Comparison of ENCODE assay signal across 8 cellular contexts in the genomic region with DNA sequence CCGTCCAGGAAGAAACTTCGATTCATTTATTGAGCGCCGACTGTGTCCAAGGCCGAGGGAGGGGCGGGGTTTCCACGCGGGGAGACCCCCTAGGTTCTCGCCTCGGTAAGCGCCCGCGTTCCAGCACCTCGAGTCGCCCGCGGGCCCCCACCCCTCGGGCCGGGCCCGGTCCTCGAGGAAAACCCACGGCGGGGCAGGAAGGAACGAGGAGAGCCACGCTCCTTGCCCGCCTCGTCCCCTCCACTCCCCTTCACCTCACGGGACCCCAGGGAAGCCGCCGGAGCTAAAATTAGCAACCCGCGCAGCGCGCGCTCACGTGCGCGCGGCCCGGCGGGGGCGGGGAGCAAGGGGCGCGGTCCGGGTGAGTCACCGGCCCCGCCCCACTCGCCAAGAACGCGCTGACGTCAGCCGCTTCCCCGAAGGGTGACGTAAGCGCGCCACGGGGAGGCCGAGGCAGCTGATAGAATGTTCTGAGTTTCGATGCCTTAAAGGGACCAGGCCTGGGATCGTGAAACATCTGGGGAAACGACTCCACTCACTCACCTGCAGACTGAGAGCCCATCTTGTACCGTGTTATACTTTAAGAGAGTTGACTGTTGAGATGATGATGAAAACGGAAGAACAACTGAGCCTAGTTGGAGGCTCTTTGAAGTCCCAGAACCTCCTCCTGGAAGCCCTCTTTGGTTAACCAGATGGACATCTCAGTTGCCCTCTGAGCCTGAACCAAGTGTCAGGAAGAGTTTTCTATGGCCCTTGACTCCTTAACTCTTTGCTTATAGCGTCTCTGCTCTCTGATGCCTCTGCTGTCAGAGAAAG. TPM values are rescaled to one million over a fixed set of nuclear protein-coding genes. Genes with fewer than 3 reads are reported as not detected.
DNase-seq lines count a peak whose midpoint lies in the region; ATAC-seq and TF ChIP-seq lines count a peak whose summit lies in the region.

No MANE protein-coding gene starts in this region.

- DNase-seq in CD1c-positive myeloid dendritic cell (ENCODE audit: extremely low spot score) (peak; percentile 99), NCI-H69 (lab: John Stamatoyannopoulos, UW) (peak; percentile 97), dermis microvascular lymphatic vessel endothelial cell (ENCODE audit: low read depth in 2 of 2) (peak; percentile 78 to 93)
- DNase-seq in activated CD4-positive, alpha-beta T cell treated with anti-CD3 and anti-CD28 coated beads, Interleukin-2, amount 50 U/mL, for 48 hours, result peak; percentile 87 to 88
- DNase-seq in stimulated activated CD4-positive, alpha-beta T cell treated with anti-CD3 and anti-CD28 coated beads, Interleukin-4, amount 100 ng/mL, for 1 hour, result peak; percentile 91

- no peaks in the 10 kb centered on the region for H3K9me3 ChIP-seq in liver (ENCODE audit: control insufficient read depth in 4 of 4, low read length in 3 of 4)

- peak in 1 of 2 donors; percentile 12 for TF ChIP-seq RAD21 in liver (IDR thresholded peaks at IDR 0.05)

- H3K4me3 ChIP-seq in liver (ENCODE audit: low read depth in 1 of 3, low read length in 3 of 3), result peak overlapping the region; percentile 16 to 64 (median 62)

- H3K4me1 ChIP-seq in liver (ENCODE audit: control insufficient read depth in 4 of 4, insufficient read depth in 4 of 4, low read length in 3 of 4), result peaks cover 0 to 7% (median 0%) of the 10 kb centered on the region in 4 donors

- peak; percentile 98 for ATAC-seq in GM19372 (IDR thresholded peaks at IDR 0.05; ENCODE audit: low read depth, unreplicated experiment)
- peak; percentile 97 for ATAC-seq in HG03520 (IDR thresholded peaks at IDR 0.05; ENCODE audit: unreplicated experiment)

- H3K27me3 ChIP-seq in liver (ENCODE audit: control insufficient read depth in 4 of 4, insufficient read depth in 4 of 4, low read length in 3 of 4), result no peaks in the 10 kb centered on the region

- H3K9ac ChIP-seq in liver (ENCODE audit: low read depth in 1 of 2, low read length in 2 of 2), result peak overlapping the region; percentile 49 to 73

- 3% methylated on average over 64 of the region's 64 CpGs for WGBS in liver

- no peaks in the 10 kb centered on the region for H3K36me3 ChIP-seq in liver (ENCODE audit: control insufficient read depth in 4 of 4, insufficient read depth in 3 of 4, low read depth in 1 of 4, low read length in 3 of 4)

- H3K27ac ChIP-seq in liver (ENCODE audit: low read depth in 1 of 2, low read length in 2 of 2), result peak overlapping the region; percentile 82 to 96

- peak; percentile 8 for TF ChIP-seq CTCF in liver (IDR thresholded peaks at IDR 0.05; ENCODE audit: low read depth, low read length, missing input control)

TF ChIP-seq in liver, 16 proteins besides CTCF, POLR2A, EP300 and RAD21:
- no peak for TF ChIP-seq NR2F2 (IDR thresholded peaks at IDR 0.05)
- no peak for TF ChIP-seq SP1 (IDR thresholded peaks at IDR 0.05)
- TF ChIP-seq EGR1 (IDR thresholded peaks at IDR 0.05; ENCODE audit: low read depth in 2 of 2), result peak; percentile 72 to 90
- peak; percentile 93 to 98 for TF ChIP-seq JUND (IDR thresholded peaks at IDR 0.05)
- TF ChIP-seq RXRA (IDR thresholded peaks at IDR 0.05), result peak in 1 of 2 donors; percentile 32
- TF ChIP-seq, protein P1, sequence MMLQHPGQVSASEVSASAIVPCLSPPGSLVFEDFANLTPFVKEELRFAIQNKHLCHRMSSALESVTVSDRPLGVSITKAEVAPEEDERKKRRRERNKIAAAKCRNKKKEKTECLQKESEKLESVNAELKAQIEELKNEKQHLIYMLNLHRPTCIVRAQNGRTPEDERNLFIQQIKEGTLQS (IDR thresholded peaks at IDR 0.05), result peak; percentile 77
- TF ChIP-seq, protein P2, sequence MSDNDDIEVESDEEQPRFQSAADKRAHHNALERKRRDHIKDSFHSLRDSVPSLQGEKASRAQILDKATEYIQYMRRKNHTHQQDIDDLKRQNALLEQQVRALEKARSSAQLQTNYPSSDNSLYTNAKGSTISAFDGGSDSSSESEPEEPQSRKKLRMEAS (IDR thresholded peaks at IDR 0.05), result peak; percentile 80
- TF ChIP-seq, protein P3, sequence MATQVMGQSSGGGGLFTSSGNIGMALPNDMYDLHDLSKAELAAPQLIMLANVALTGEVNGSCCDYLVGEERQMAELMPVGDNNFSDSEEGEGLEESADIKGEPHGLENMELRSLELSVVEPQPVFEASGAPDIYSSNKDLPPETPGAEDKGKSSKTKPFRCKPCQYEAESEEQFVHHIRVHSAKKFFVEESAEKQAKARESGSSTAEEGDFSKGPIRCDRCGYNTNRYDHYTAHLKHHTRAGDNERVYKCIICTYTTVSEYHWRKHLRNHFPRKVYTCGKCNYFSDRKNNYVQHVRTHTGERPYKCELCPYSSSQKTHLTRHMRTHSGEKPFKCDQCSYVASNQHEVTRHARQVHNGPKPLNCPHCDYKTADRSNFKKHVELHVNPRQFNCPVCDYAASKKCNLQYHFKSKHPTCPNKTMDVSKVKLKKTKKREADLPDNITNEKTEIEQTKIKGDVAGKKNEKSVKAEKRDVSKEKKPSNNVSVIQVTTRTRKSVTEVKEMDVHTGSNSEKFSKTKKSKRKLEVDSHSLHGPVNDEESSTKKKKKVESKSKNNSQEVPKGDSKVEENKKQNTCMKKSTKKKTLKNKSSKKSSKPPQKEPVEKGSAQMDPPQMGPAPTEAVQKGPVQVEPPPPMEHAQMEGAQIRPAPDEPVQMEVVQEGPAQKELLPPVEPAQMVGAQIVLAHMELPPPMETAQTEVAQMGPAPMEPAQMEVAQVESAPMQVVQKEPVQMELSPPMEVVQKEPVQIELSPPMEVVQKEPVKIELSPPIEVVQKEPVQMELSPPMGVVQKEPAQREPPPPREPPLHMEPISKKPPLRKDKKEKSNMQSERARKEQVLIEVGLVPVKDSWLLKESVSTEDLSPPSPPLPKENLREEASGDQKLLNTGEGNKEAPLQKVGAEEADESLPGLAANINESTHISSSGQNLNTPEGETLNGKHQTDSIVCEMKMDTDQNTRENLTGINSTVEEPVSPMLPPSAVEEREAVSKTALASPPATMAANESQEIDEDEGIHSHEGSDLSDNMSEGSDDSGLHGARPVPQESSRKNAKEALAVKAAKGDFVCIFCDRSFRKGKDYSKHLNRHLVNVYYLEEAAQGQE (IDR thresholded peaks at IDR 0.05), result peak; percentile 16

RNA-seq across cellular contexts. Expression of a gene that starts 49.7 kb away (rescaled TPM):
- 1.0 and 1.3 TPM in 2 replicates for total RNA-seq in dermis microvascular lymphatic vessel endothelial cell
- 1 to 10 TPM; 1.1 to 5.4 TPM for total RNA-seq in liver
- 1 to 10 TPM; 5.6 to 8.8 TPM for polyA plus RNA-seq in liver

Comparison
In these comparisons a context has a peak if more than half of its experiments do, and no peak if none do; other contexts are left out.
1. Peak in every context shown above with its lines: DNase-seq, ATAC-seq, H3K4me3 ChIP-seq and H3K27ac ChIP-seq.